10 cellular contexts compared by ENCODE assay signal in genomic region chr19:37329686-37330085, GRCh38. TPM values are rescaled to one million over a fixed set of nuclear protein-coding genes. Genes with fewer than 3 reads are reported as not detected.
DNase-seq lines count a peak whose midpoint lies in the region; ATAC-seq and TF ChIP-seq lines count a peak whose summit lies in the region.
"Had no signal": no experiment of that assay in that cellular context is flagged by ENCODE, and none has a peak within 500 bp of the region (broad histone marks: within the 10 kb centered on the region; RNA-seq: fewer than 3 reads in every experiment).

No MANE protein-coding gene starts in this region.

- 88% methylated on average over 1 of the region's 1 CpG for WGBS in liver

- H3K36me3 ChIP-seq in DOHH2 (ENCODE audit: control insufficient read depth, low read length) (peaks cover 11% of the 10 kb centered on the region; the same call in 1 of the 2 replicates), liver (ENCODE audit: control insufficient read depth in 4 of 4, insufficient read depth in 3 of 4, low read depth in 1 of 4, low read length in 3 of 4) (peaks cover 6 to 39% (median 25%) of the 10 kb centered on the region in 4 donors)

- H3K4me2 ChIP-seq in DOHH2 (ENCODE audit: low read length) = no peak overlapping the region

- no peaks in the 10 kb centered on the region for H3F3A ChIP-seq in DOHH2 (ENCODE audit: control insufficient read depth, insufficient read depth)

- peak; percentile 18 to 54 for TF ChIP-seq RAD21 in liver (IDR thresholded peaks at IDR 0.05)

- no peaks in the 10 kb centered on the region for H3K79me2 ChIP-seq in DOHH2 (ENCODE audit: control insufficient read depth, low read length)

- H3K9me2 ChIP-seq in DOHH2 (replicated peaks; ENCODE audit: control insufficient read depth, low read length) = no peaks in the 10 kb centered on the region

- peak; percentile 14 for DNase-seq in LHCN-M2 (ENCODE audit: low read depth)
- peak; percentile 19 for DNase-seq in amniotic epithelial cell (ENCODE audit: low read depth)
- no peak for DNase-seq in stimulated activated naive CD8-positive, alpha-beta T cell treated with anti-CD3 and anti-CD28 coated beads, Interleukin-15, Interleukin-2, amounts not matched to agents 100 U/mL and 50 U/mL, for 24 hours
- DNase-seq in occipital lobe (lab: John Stamatoyannopoulos, UW) = no peak

- H3K27ac ChIP-seq in DOHH2 (ENCODE audit: low read depth, low read length) = no peak overlapping the region
- H3K27ac ChIP-seq in liver (ENCODE audit: low read depth in 1 of 2, low read length in 2 of 2) = no peak overlapping the region
- H3K27ac ChIP-seq: prostate gland, thoracic aorta had no signal

- H3K27me3 ChIP-seq in DOHH2 (ENCODE audit: control insufficient read depth, low read length) = no peaks in the 10 kb centered on the region
- H3K27me3 ChIP-seq in liver (ENCODE audit: control insufficient read depth in 4 of 4, insufficient read depth in 4 of 4, low read length in 3 of 4) = no peaks in the 10 kb centered on the region

- H3K4me3 ChIP-seq in DOHH2 (ENCODE audit: low read length) (no peak overlapping the region), liver (ENCODE audit: low read depth in 1 of 3, low read length in 3 of 3) (peak overlapping the region in 1 of 3 donors; percentile 41)
- H3K4me3 ChIP-seq: lung, prostate gland, thoracic aorta had no signal

- H3K9me3 ChIP-seq in DOHH2 (ENCODE audit: control insufficient read depth, insufficient read depth, low read length) (peaks cover 12% of the 10 kb centered on the region; the same call in 1 of the 2 replicates), liver (ENCODE audit: control insufficient read depth in 4 of 4, low read length in 3 of 4) (peaks cover 0 to 18% (median 4%) of the 10 kb centered on the region in 4 donors)
- H3K9me3 ChIP-seq: prostate gland, thoracic aorta had no signal

- no peak for ATAC-seq in stimulated activated naive CD8-positive, alpha-beta T cell treated with anti-CD3 and anti-CD28 coated beads, Interleukin-15, Interleukin-2, amounts not matched to agents 100 U/mL and 50 U/mL, for 24 hours
- no peak for ATAC-seq in GM18907 (IDR thresholded peaks at IDR 0.05; ENCODE audit: unreplicated experiment)

- H3K4me1 ChIP-seq in DOHH2 (ENCODE audit: control insufficient read depth, low read length) (peaks cover under 1% of the 10 kb centered on the region; the same call in 1 of the 2 replicates), liver (ENCODE audit: control insufficient read depth in 4 of 4, insufficient read depth in 4 of 4, low read length in 3 of 4) (peaks cover 0 to 7% (median 4%) of the 10 kb centered on the region in 4 donors)
- H3K4me1 ChIP-seq: prostate gland had no signal

- TF ChIP-seq CTCF in DOHH2 (IDR thresholded peaks at IDR 0.05; ENCODE audit: low read depth, low read length, poor library complexity, severe bottlenecking) = peak; percentile 17
- TF ChIP-seq CTCF in liver (IDR thresholded peaks at IDR 0.05; ENCODE audit: low read depth, low read length, missing input control) = no peak

- H3K9ac ChIP-seq in liver (ENCODE audit: low read depth in 1 of 2, low read length in 2 of 2) = no peak overlapping the region

- no peaks in the 10 kb centered on the region for H4K20me1 ChIP-seq in DOHH2 (ENCODE audit: control insufficient read depth, insufficient read depth, low read depth, low read length)

TF ChIP-seq in liver, 16 proteins besides CTCF, POLR2A, EP300 and RAD21:
- TF ChIP-seq, protein P1, sequence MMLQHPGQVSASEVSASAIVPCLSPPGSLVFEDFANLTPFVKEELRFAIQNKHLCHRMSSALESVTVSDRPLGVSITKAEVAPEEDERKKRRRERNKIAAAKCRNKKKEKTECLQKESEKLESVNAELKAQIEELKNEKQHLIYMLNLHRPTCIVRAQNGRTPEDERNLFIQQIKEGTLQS (IDR thresholded peaks at IDR 0.05) = no peak
- no peak for TF ChIP-seq HNF4A (conservative IDR thresholded peaks at IDR 0.05)
- TF ChIP-seq RXRA (IDR thresholded peaks at IDR 0.05) = no peak
- no peak for TF ChIP-seq YY1 (IDR thresholded peaks at IDR 0.05)
- no peak for TF ChIP-seq FOXA1 (IDR thresholded peaks at IDR 0.05)
- no peak for TF ChIP-seq HNF4G (IDR thresholded peaks at IDR 0.05)
- no peak for TF ChIP-seq SP1 (IDR thresholded peaks at IDR 0.05)
- no peak for TF ChIP-seq NR2F2 (IDR thresholded peaks at IDR 0.05)
- TF ChIP-seq JUND (IDR thresholded peaks at IDR 0.05) = no peak
- no peak for TF ChIP-seq ZBTB33 (IDR thresholded peaks at IDR 0.05)
- TF ChIP-seq EGR1 (IDR thresholded peaks at IDR 0.05; ENCODE audit: low read depth in 2 of 2) = no peak
- no peak for TF ChIP-seq REST (IDR thresholded peaks at IDR 0.05)
- TF ChIP-seq TAF1 (conservative IDR thresholded peaks at IDR 0.05) = no peak
- TF ChIP-seq, protein P2, sequence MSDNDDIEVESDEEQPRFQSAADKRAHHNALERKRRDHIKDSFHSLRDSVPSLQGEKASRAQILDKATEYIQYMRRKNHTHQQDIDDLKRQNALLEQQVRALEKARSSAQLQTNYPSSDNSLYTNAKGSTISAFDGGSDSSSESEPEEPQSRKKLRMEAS (IDR thresholded peaks at IDR 0.05) = no peak
- TF ChIP-seq FOXA2 (IDR thresholded peaks at IDR 0.05) = no peak
- no peak for TF ChIP-seq GABPA (IDR thresholded peaks at IDR 0.05 in 1 of 2, conservative IDR thresholded peaks at IDR 0.05 in 1 of 2)

RNA-seq across cellular contexts. Expression of gene ZNF527, which starts 41.2 kb away (rescaled TPM):
- total RNA-seq in LHCN-M2 (2014; rRNA removed) (4.4 and 5.7 TPM in 2 replicates), liver (1 to 10 TPM; 2.7 to 4.2 TPM), occipital lobe (26.8 TPM)
- 1.7 TPM for polyA plus RNA-seq in LHCN-M2 (2012)
- 1 to 10 TPM in 1 of 2 donors, under 1 TPM in 1; 0.79 to 1.4 TPM for polyA plus RNA-seq in liver

Comparison
In these comparisons a context has a peak if more than half of its experiments do, and no peak if none do; other contexts are left out.
1. DNase-seq: peak in LHCN-M2 (single experiment) and amniotic epithelial cell (single experiment); none in stimulated activated naive CD8-positive, alpha-beta T cell treated with anti-CD3 and anti-CD28 coated beads, Interleukin-15, Interleukin-2, amounts not matched to agents 100 U/mL and 50 U/mL, for 24 hours (single experiment) and occipital lobe (single experiment).